In genomic region chr11:93526058-93526633, GRCh38 we compare ENCODE assay signal across 11 cellular contexts. TPM values are rescaled to one million over a fixed set of nuclear protein-coding genes. Genes with fewer than 3 reads are reported as not detected.
DNase-seq lines count a peak whose midpoint lies in the region; ATAC-seq, FAIRE-seq and TF ChIP-seq lines count a peak whose summit lies in the region.
"Had no signal": no experiment of that assay in that cellular context is flagged by ENCODE, and none has a peak within 500 bp of the region (broad histone marks: within the 10 kb centered on the region; RNA-seq: fewer than 3 reads in every experiment).

No MANE protein-coding gene starts in this region.

- no peaks in the 10 kb centered on the region for H3F3A ChIP-seq in neural progenitor cell (ENCODE audit: low read depth)

- DNase-seq in NCI-H2107 treated with DMSO at 0.1 percent for 48 hours (lab: John Stamatoyannopoulos, UW; ENCODE audit: unreplicated experiment) = peak; percentile 40
- no peak for DNase-seq in NCI-H2107 (lab: John Stamatoyannopoulos, UW)
- no peak for DNase-seq in neural progenitor cell (ENCODE audit: low spot score)
- DNase-seq in GM10248 (ENCODE audit: extremely low spot score) = no peak
- DNase-seq in G401 (ENCODE audit: low spot score) = no peak
- no peak for DNase-seq in frontal cortex (ENCODE audit: low spot score in 2 of 2)
- DNase-seq: activated naive CD8-positive, alpha-beta T cell treated with anti-CD3 and anti-CD28 coated beads for 36 hours; sigmoid colon had no signal

- no peak overlapping the region for H3K4me3 ChIP-seq in neural progenitor cell
- H3K4me3 ChIP-seq: sigmoid colon had no signal

- no peak for FAIRE-seq in frontal cortex (lab: Jason Lieb, UNC)
- FAIRE-seq: A204.1 had no signal

- H3K36me3 Mint-ChIP-seq in IgD-negative memory B cell (peaks cover under 1% of the 10 kb centered on the region), neural progenitor cell (peaks cover 6% of the 10 kb centered on the region)
- H3K36me3 Mint-ChIP-seq: activated naive CD8-positive, alpha-beta T cell treated with anti-CD3 and anti-CD28 coated beads for 36 hours had no signal

- H3K36me3 ChIP-seq in neural progenitor cell = no peaks in the 10 kb centered on the region
- H3K36me3 ChIP-seq: sigmoid colon had no signal

- peak overlapping the region; percentile 50 to 78 (median 58) for H3K4me3 Mint-ChIP-seq in IgD-negative memory B cell
- no peak overlapping the region for H3K4me3 Mint-ChIP-seq in neural progenitor cell
- H3K4me3 Mint-ChIP-seq: activated naive CD8-positive, alpha-beta T cell treated with anti-CD3 and anti-CD28 coated beads for 36 hours had no signal

- peak overlapping the region; percentile 13 to 65 (median 62) for H3K27ac Mint-ChIP-seq in IgD-negative memory B cell
- H3K27ac Mint-ChIP-seq in neural progenitor cell = peak overlapping the region; percentile 47
- H3K27ac Mint-ChIP-seq: activated naive CD8-positive, alpha-beta T cell treated with anti-CD3 and anti-CD28 coated beads for 36 hours had no signal

- H2AFZ ChIP-seq in neural progenitor cell (replicated peaks) = no peak overlapping the region

- H3K79me2 ChIP-seq in neural progenitor cell (ENCODE audit: low read depth) = peaks cover 70% of the 10 kb centered on the region

- H3K27ac ChIP-seq in neural progenitor cell = no peak overlapping the region
- H3K27ac ChIP-seq: sigmoid colon had no signal

- CTCF ChIA-PET in GM10248 (lab: Yijun Ruan, JAX) = interaction anchor here (1.2 to 4.4 kb wide), 4 partner anchors 9 to 291 kb away, joined by 3 to 33 read pairs (median 8); no protein-coding TSS in a partner anchor

- no peaks in the 10 kb centered on the region for H3K27me3 ChIP-seq in neural progenitor cell
- H3K27me3 ChIP-seq: sigmoid colon had no signal

- H3K9me3 ChIP-seq in neural progenitor cell (ENCODE audit: low read depth) = no peaks in the 10 kb centered on the region
- H3K9me3 ChIP-seq: sigmoid colon had no signal

- no peak overlapping the region for H3K4me2 ChIP-seq in neural progenitor cell

- no peak for TF ChIP-seq CTCF in neural progenitor cell (IDR thresholded peaks at IDR 0.05)
- TF ChIP-seq CTCF in GM10248 (IDR thresholded peaks at IDR 0.05; ENCODE audit: control extremely low read depth, extremely low read depth, low read depth, missing control alignments) = no peak

- H3K9me3 Mint-ChIP-seq in IgD-negative memory B cell = no peaks in the 10 kb centered on the region
- H3K9me3 Mint-ChIP-seq in neural progenitor cell = no peaks in the 10 kb centered on the region
- H3K9me3 Mint-ChIP-seq: activated naive CD8-positive, alpha-beta T cell treated with anti-CD3 and anti-CD28 coated beads for 36 hours had no signal

- in situ Hi-C loops in G401 (cut with HindIII; ENCODE audit: low sequenced_read_pairs) = no loop called here

- peaks cover 12% of the 10 kb centered on the region for H3K4me1 ChIP-seq in neural progenitor cell

- H3K4me1 Mint-ChIP-seq in IgD-negative memory B cell (peaks cover 47 to 59% (median 52%) of the 10 kb centered on the region in 3 donors), neural progenitor cell (peaks cover 40% of the 10 kb centered on the region)

- peaks cover 23% of the 10 kb centered on the region for H4K20me1 ChIP-seq in neural progenitor cell (ENCODE audit: low read depth)

- no peak overlapping the region for H3K9ac ChIP-seq in neural progenitor cell

- peak; percentile 21 for ATAC-seq in GM21423 (IDR thresholded peaks at IDR 0.05; ENCODE audit: unreplicated experiment)

- H3K27me3 Mint-ChIP-seq in IgD-negative memory B cell = no peaks in the 10 kb centered on the region
- H3K27me3 Mint-ChIP-seq in neural progenitor cell (ENCODE audit: insufficient read depth, low read depth) = peaks cover 2% of the 10 kb centered on the region
- H3K27me3 Mint-ChIP-seq: activated naive CD8-positive, alpha-beta T cell treated with anti-CD3 and anti-CD28 coated beads for 36 hours had no signal

- POLR2A ChIA-PET in GM10248 (lab: Yijun Ruan, JAX) = no interaction called here

RNA-seq across cellular contexts. Expression of gene SMCO4, which starts 17.0 kb away (rescaled TPM):
- polyA plus RNA-seq in IgD-negative memory B cell = 8.0 TPM
- total RNA-seq in neural progenitor cell (ENCODE audit: low replicate concordance) = 27.8 and 35.1 TPM in 2 replicates
- total RNA-seq in G401 (2014; rRNA removed; shearing (Covaris generic)) = 7.3 TPM in 1 of 2 replicates, not detected in the other
- 2.9 TPM for total RNA-seq in frontal cortex
